ENCODE assay signal across 9 cellular contexts in the genomic region with DNA sequence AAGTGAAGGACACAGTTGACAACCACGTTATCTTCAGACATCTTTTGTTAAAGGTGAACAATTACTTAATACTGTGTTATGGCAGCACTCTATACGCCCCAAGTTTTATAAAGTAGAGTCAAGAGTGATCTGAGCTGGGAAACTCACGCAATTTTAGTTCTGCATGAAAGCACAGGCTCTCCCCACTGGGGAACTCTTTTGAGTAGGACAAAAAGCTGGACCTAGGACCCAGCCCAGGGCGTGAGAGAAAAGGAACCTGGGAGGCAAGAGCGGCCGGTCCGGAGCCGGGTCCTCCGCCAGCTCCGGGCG.
A peak's percentile ranks its signal among the peaks of the same experiment; 100 is the strongest.
DNase-seq lines count a peak whose midpoint lies in the region; ATAC-seq and TF ChIP-seq lines count a peak whose summit lies in the region.
"Had no signal": no experiment of that assay in that cellular context is flagged by ENCODE, and none has a peak within 500 bp of the region (broad histone marks: within the 10 kb centered on the region; RNA-seq: fewer than 3 reads in every experiment).

No MANE protein-coding gene starts in this region.

- intact Hi-C loops in Caco-2 (cut with micrococcal nuclease; ENCODE audit: unreplicated experiment) (no loop called here), psoas muscle (cut with DNase I) (loop anchor here (5.0 to 10.0 kb wide), 4 partner anchors 46 to 529 kb away; no protein-coding TSS in a partner anchor)

- POLR2A ChIA-PET in Caco-2 (lab: Charles Lee), result no interaction called here

- peaks cover 7% of the 10 kb centered on the region for H3K4me1 Mint-ChIP-seq in Caco-2 (ENCODE audit: low read depth, unreplicated experiment)

- WGBS in psoas muscle, 3 donors, result 1 to 4% (median 2%) methylated on average over 10 to 11 of the region's 11 CpGs

- H3K27ac Mint-ChIP-seq in Caco-2 (ENCODE audit: unreplicated experiment), result no peak overlapping the region

- no peak for TF ChIP-seq CTCF in Caco-2 (IDR thresholded peaks at IDR 0.05; ENCODE audit: insufficient read depth in 1 of 2, low read depth in 1 of 2, low read length in 1 of 2, severe bottlenecking in 1 of 2, unreplicated experiment in 1 of 2)
- no peak for TF ChIP-seq CTCF in fibroblast of the aortic adventitia (IDR thresholded peaks at IDR 0.05; ENCODE audit: insufficient read depth, low read length)
- TF ChIP-seq CTCF in psoas muscle (IDR thresholded peaks at IDR 0.05), result no peak

- no peaks in the 10 kb centered on the region; the same call in 1 of the 2 replicates for H3K9me3 ChIP-seq in Caco-2
- H3K9me3 ChIP-seq in SJSA1 (replicated peaks), result no peaks in the 10 kb centered on the region
- H3K9me3 ChIP-seq in psoas muscle, result no peaks in the 10 kb centered on the region

- H3K27ac ChIP-seq in SJSA1 (no peak overlapping the region), psoas muscle (peak overlapping the region; percentile 74)

- peak overlapping the region; percentile 23 for H3K4me3 ChIP-seq in Caco-2 (ENCODE audit: low read depth, low read length)
- peak overlapping the region; percentile 41 for H3K4me3 ChIP-seq in SJSA1
- peak overlapping the region; percentile 78 for H3K4me3 ChIP-seq in fibroblast of the aortic adventitia (ENCODE audit: low read depth, low read length)
- H3K4me3 ChIP-seq in psoas muscle, result peak overlapping the region; percentile 86

- H3K4me1 ChIP-seq in Caco-2 (peaks cover 3% of the 10 kb centered on the region; the same call in 1 of the 2 replicates), SJSA1 (replicated peaks) (peaks cover 16% of the 10 kb centered on the region), psoas muscle (peaks cover 10% of the 10 kb centered on the region)

- peak overlapping the region; percentile 76 for H3K4me3 Mint-ChIP-seq in Caco-2 (ENCODE audit: unreplicated experiment)

- no peak for ATAC-seq in psoas muscle
- no peak for ATAC-seq in left lobe of liver

- H3K36me3 ChIP-seq in Caco-2 (ENCODE audit: control insufficient read depth, insufficient read depth, low read length) (no peaks in the 10 kb centered on the region), SJSA1 (no peaks in the 10 kb centered on the region), psoas muscle (ENCODE audit: insufficient read depth in 1 of 2, low read depth in 1 of 2) (no peaks in the 10 kb centered on the region)

- BruUV-seq in Caco-2 (replicated peaks; lab: Mats Ljungman, UMichigan), result no TSS peak

- no peaks in the 10 kb centered on the region for H3K36me3 Mint-ChIP-seq in Caco-2 (ENCODE audit: insufficient read depth, unreplicated experiment)

- H3K27me3 ChIP-seq in Caco-2 (replicated peaks; ENCODE audit: control insufficient read depth, insufficient read depth, low read length) (peaks cover 3% of the 10 kb centered on the region; the same call in 1 of the 2 replicates), SJSA1 (replicated peaks) (peaks cover 57% of the 10 kb centered on the region), psoas muscle (ENCODE audit: insufficient read depth in 3 of 3, low read length in 2 of 3) (no peaks in the 10 kb centered on the region)

- CTCF ChIA-PET in Caco-2 (lab: Charles Lee), result no interaction called here

- no peak for DNase-seq in Caco-2
- DNase-seq in SJSA1 (ENCODE audit: low read depth in 1 of 2, low spot score in 2 of 2), result no peak
- no peak for DNase-seq in fibroblast of the aortic adventitia (ENCODE audit: low read depth)
- DNase-seq in psoas muscle, result no peak
- DNase-seq in stimulated activated naive CD4-positive, alpha-beta T cell (lab: John Stamatoyannopoulos, UW), result no peak
- DNase-seq in left lobe of liver (ENCODE audit: low spot score), result no peak
- DNase-seq in NCI-H1436 treated with DMSO at 0.1 percent for 48 hours (lab: John Stamatoyannopoulos, UW), result no peak
- DNase-seq in NOMO-1 (lab: John Stamatoyannopoulos, UW; ENCODE audit: unreplicated experiment in 2 of 2), result no peak
- DNase-seq: NCI-H524 treated with DMSO at 0.1 percent for 48 hours had no signal

- H3K27me3 Mint-ChIP-seq in Caco-2 (ENCODE audit: insufficient read depth, unreplicated experiment), result peaks cover 34% of the 10 kb centered on the region

- H3K9me3 Mint-ChIP-seq in Caco-2 (ENCODE audit: unreplicated experiment), result no peaks in the 10 kb centered on the region

Comparison
In these comparisons a context has a peak if more than half of its experiments do, and no peak if none do; other contexts are left out.
1. H3K4me3 ChIP-seq: peak in every context shown above with its lines; median percentile 86 in psoas muscle; 78 in fibroblast of the aortic adventitia; 41 in SJSA1; 23 in Caco-2.